Comparison of ENCODE assay signal across 8 cellular contexts in genomic region chr11:74592441-74593362, GRCh38. TPM values are rescaled to one million over a fixed set of nuclear protein-coding genes. Genes with fewer than 3 reads are reported as not detected.
A peak's percentile ranks its signal among the peaks of the same experiment; 100 is the strongest.
DNase-seq lines count a peak whose midpoint lies in the region; ATAC-seq, FAIRE-seq and TF ChIP-seq lines count a peak whose summit lies in the region.

POLD3 (plus strand) TSS chr11:74592582; CDS start chr11:74592659, 77 bp downstream.

- H3K4me3 ChIP-seq in OCI-LY1 (ENCODE audit: low read depth, low read length, poor library complexity, severe bottlenecking) (peak within 1 kb of the TSS; percentile 99), mesodermal cell (ENCODE audit: extremely low read depth, insufficient read depth, low read length, poor library complexity, severe bottlenecking) (peak within 1 kb of the TSS; percentile 91)

- DNase-seq in Calu3 = peak; percentile 95
- DNase-seq in HuH-7 (ENCODE audit: low spot score) = peak; percentile 78
- DNase-seq in activated CD8-positive, alpha-beta memory T cell treated with anti-CD3 and anti-CD28 coated beads, Interleukin-2, amount 50 U/mL, for 4 hours = peak; percentile 96
- DNase-seq in stimulated activated CD8-positive, alpha-beta memory T cell treated with anti-CD3 and anti-CD28 coated beads, Interleukin-15, amount 100 ng/mL, for 4 hours (ENCODE audit: low read depth in 2 of 2) = peak; percentile 82 to 87

- intact Hi-C loops in Calu3 (cut with micrococcal nuclease; ENCODE audit: unreplicated experiment) = no loop called here

- no peaks in the 10 kb centered on the region for H3K27me3 Mint-ChIP-seq in Calu3 (ENCODE audit: unreplicated experiment)

- H3K4me1 Mint-ChIP-seq in Calu3 (ENCODE audit: low read depth, unreplicated experiment) = peaks cover 20% of the 10 kb centered on the region

- H3K9ac ChIP-seq in OCI-LY1 (ENCODE audit: low read length) = peak within 1 kb of the TSS; percentile 99

- peaks cover 37% of the 10 kb centered on the region for H3K36me3 ChIP-seq in OCI-LY1 (ENCODE audit: insufficient read depth, low read length)
- peaks cover 31% of the 10 kb centered on the region for H3K36me3 ChIP-seq in mesodermal cell (ENCODE audit: control insufficient read depth, insufficient read depth, low read length)

- H3K9me3 Mint-ChIP-seq in Calu3 (ENCODE audit: low read depth, unreplicated experiment) = no peaks in the 10 kb centered on the region

- H3K9me3 ChIP-seq in OCI-LY1 (ENCODE audit: low read length) (no peaks in the 10 kb centered on the region), mesodermal cell (ENCODE audit: control insufficient read depth, low read length) (no peaks in the 10 kb centered on the region)

- H3K4me2 ChIP-seq in OCI-LY1 (ENCODE audit: low read length) = peak within 1 kb of the TSS; percentile 93

- peak; percentile 70 for FAIRE-seq in endometrium (lab: Jason Lieb, UNC)

- peak; percentile 89 for ATAC-seq in GM21526 (IDR thresholded peaks at IDR 0.05; ENCODE audit: low FRiP score, unreplicated experiment)

- H3K79me2 ChIP-seq in OCI-LY1 (ENCODE audit: insufficient read depth, low read length) = peaks cover 16% of the 10 kb centered on the region

- peaks cover 23% of the 10 kb centered on the region for H3K36me3 Mint-ChIP-seq in Calu3 (ENCODE audit: insufficient read depth, unreplicated experiment)

- H3K4me3 Mint-ChIP-seq in Calu3 (ENCODE audit: low read depth, unreplicated experiment) = peak within 1 kb of the TSS; percentile 93

- H3K27ac Mint-ChIP-seq in Calu3 (ENCODE audit: unreplicated experiment) = peak within 1 kb of the TSS; percentile 92

- BruUV-seq in Calu3 (replicated peaks; lab: Mats Ljungman, UMichigan) = TSS peak; percentile 37

- CTCF ChIA-PET in Calu3 (lab: Charles Lee) = interaction anchor here (0.9 kb wide), 1 partner anchor 10 kb away, joined by 5 read pairs; no protein-coding TSS in a partner anchor

- WGBS in mesodermal cell (ENCODE audit: insufficient coverage in 2 of 2), 2 experiments = 0 to 1% methylated on average over 38 to 52 of the region's 63 CpGs

- H3K27ac ChIP-seq in OCI-LY1 (ENCODE audit: low read depth, low read length, poor library complexity, severe bottlenecking) = peak within 1 kb of the TSS; percentile 58
- peak within 1 kb of the TSS; percentile 73 for H3K27ac ChIP-seq in mesodermal cell (ENCODE audit: low read depth, low read length, severe bottlenecking)

- H3K9me2 ChIP-seq in OCI-LY1 (ENCODE audit: low read depth, low read length) = no peaks in the 10 kb centered on the region

- H3K4me1 ChIP-seq in OCI-LY1 (ENCODE audit: insufficient read depth, low read length, severe bottlenecking) (peaks cover 18% of the 10 kb centered on the region), mesodermal cell (ENCODE audit: control insufficient read depth, insufficient read depth, low read length, poor library complexity, severe bottlenecking) (no peaks in the 10 kb centered on the region)

- TF ChIP-seq CTCF in Calu3 (IDR thresholded peaks at IDR 0.05; ENCODE audit: unreplicated experiment) (no peak), OCI-LY1 (IDR thresholded peaks at IDR 0.05; ENCODE audit: low read length) (no peak)

- H3F3A ChIP-seq in OCI-LY1 (ENCODE audit: insufficient read depth, low read length) = no peaks in the 10 kb centered on the region

- H3K27me3 ChIP-seq in OCI-LY1 (ENCODE audit: insufficient read depth, low read length) = no peaks in the 10 kb centered on the region

- H4K20me1 ChIP-seq in OCI-LY1 (ENCODE audit: insufficient read depth, low read length) = no peaks in the 10 kb centered on the region

- peak within 1 kb of the TSS; percentile 100 for H2AFZ ChIP-seq in OCI-LY1 (ENCODE audit: low read length)

RNA-seq across cellular contexts. Expression of gene POLD3, which starts in this region (rescaled TPM):
- total RNA-seq in Calu3 (2022) = 25.1 and 26.0 TPM in 2 replicates
- 15.2 TPM for polyA plus RNA-seq in mesodermal cell (2013, experiment 1 of 2)
- 16.1 TPM for polyA plus RNA-seq in mesodermal cell (2013, experiment 2 of 2)

Comparison
In these comparisons a context has a peak if more than half of its experiments do, and no peak if none do; other contexts are left out.
1. Peak in every context shown above with its lines: DNase-seq, ATAC-seq, H3K4me3 ChIP-seq and H3K27ac ChIP-seq.